In the genomic region with DNA sequence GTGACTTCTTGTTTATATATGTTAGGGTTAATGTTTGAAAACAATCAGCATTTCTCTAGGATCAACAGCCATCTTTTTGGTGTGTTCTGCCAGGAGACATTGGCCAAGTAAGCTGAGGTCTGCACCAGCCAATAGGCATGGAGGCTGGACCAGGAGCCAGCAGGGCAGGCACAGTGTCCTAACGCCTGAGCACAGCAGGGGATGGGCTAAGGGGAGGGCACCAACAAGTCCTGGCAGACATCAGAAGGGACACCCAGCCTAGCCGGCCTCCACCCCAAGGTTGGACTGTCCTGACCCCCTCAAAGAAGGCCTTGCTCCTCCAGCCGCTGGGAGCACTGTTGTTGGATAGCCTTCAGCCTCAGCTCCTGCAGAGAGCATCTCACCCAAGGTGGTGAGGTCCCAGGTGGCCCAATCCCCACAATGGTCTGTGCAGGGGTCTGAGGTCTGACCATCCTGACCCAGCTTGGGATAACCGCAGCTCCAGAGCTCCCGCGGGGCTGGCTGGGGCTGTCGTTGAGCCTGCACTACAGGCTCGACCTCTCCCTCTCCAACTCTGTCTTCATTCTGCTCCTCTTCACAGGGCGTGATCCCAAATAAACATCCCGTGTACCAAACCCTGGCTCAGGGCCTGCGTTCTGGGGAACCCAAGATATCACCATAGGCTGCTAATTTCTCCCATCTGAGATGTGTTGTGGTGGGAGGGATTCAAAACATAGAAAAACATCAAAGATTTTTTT, we compare ENCODE assay signal across 14 cellular contexts. TPM values are rescaled to one million over a fixed set of nuclear protein-coding genes. Genes with fewer than 3 reads are reported as not detected.
DNase-seq lines count a peak whose midpoint lies in the region; TF ChIP-seq lines count a peak whose summit lies in the region.
"Had no signal": no experiment of that assay in that cellular context is flagged by ENCODE, and none has a peak within 500 bp of the region (broad histone marks: within the 10 kb centered on the region; RNA-seq: fewer than 3 reads in every experiment).

No MANE protein-coding gene starts in this region.

- H4K5ac ChIP-seq in H9 (ENCODE audit: insufficient read length, low read depth, low read length) = peak overlapping the region; percentile 48

- H3K79me2 ChIP-seq in H9 (ENCODE audit: insufficient read depth, low read length) = no peaks in the 10 kb centered on the region

- no peak overlapping the region for H4K8ac ChIP-seq in H9 (replicated peaks; ENCODE audit: insufficient read length, low read depth, low read length)

- no peak overlapping the region for H3T11ph ChIP-seq in H9 (ENCODE audit: low read length)

- H3K18ac ChIP-seq in H9 (ENCODE audit: insufficient read length, low read depth, low read length) = peak overlapping the region; percentile 78

- no peak overlapping the region for H2AFZ ChIP-seq in H9 (ENCODE audit: low read length)

- H4K91ac ChIP-seq in H9 (ENCODE audit: insufficient read length, low read depth, low read length) = peak overlapping the region; percentile 31

- WGBS in H9 (ENCODE audit: extremely low coverage, insufficient read length, low lambda C conversion rate) = no CpG with 5 or more reads among the region's 11 CpGs

- peaks cover 0 to 1% (median 0%) of the 10 kb centered on the region in 3 experiments; a peak in 1 of 7 replicates for H3K36me3 Mint-ChIP-seq in H9 (ENCODE audit: insufficient read depth in 1 of 3, low read depth in 3 of 3)
- H3K36me3 Mint-ChIP-seq: activated naive CD8-positive, alpha-beta T cell treated with anti-CD3 and anti-CD28 coated beads for 36 hours had no signal

- no peak overlapping the region for H2BK12ac ChIP-seq in H9 (ENCODE audit: insufficient read length, low read depth, low read length)

- peak overlapping the region in 1 of 2 experiments; percentile 62; a peak in 1 of 5 replicates for H3K4me3 Mint-ChIP-seq in H9
- H3K4me3 Mint-ChIP-seq: activated naive CD8-positive, alpha-beta T cell treated with anti-CD3 and anti-CD28 coated beads for 36 hours; central memory CD8-positive, alpha-beta T cell had no signal

- no peaks in the 10 kb centered on the region for H3K9me3 Mint-ChIP-seq in H9
- H3K9me3 Mint-ChIP-seq: activated naive CD8-positive, alpha-beta T cell treated with anti-CD3 and anti-CD28 coated beads for 36 hours; central memory CD8-positive, alpha-beta T cell had no signal

- no peak overlapping the region for H2AK5ac ChIP-seq in H9 (ENCODE audit: insufficient read length, low read length)

- peaks cover 4% of the 10 kb centered on the region for H4K20me1 ChIP-seq in H9 (ENCODE audit: control insufficient read depth, insufficient read depth, insufficient read length)

- H3K9ac ChIP-seq in H9 (ENCODE audit: extremely low read depth, insufficient read length, low read length) = no peak overlapping the region
- H3K9ac ChIP-seq in stomach smooth muscle (ENCODE audit: low read length in 2 of 2) = peak overlapping the region in 1 of 2 donors; percentile 13

- H3K4me2 ChIP-seq in H9 (ENCODE audit: insufficient read depth, insufficient read length, low read length) = no peak overlapping the region

- no peaks in the 10 kb centered on the region for H3K79me1 ChIP-seq in H9 (ENCODE audit: insufficient read depth, low read depth, low read length, poor library complexity, severe bottlenecking)

- no peak overlapping the region for H3K27ac ChIP-seq in H9 (ENCODE audit: insufficient read length, low read depth, low read length)
- peak overlapping the region; percentile 20 to 51 for H3K27ac ChIP-seq in ascending aorta
- H3K27ac ChIP-seq in layer of hippocampus (ENCODE audit: low read depth, low read length) = peak overlapping the region; percentile 64
- peak overlapping the region; percentile 55 for H3K27ac ChIP-seq in stomach smooth muscle (ENCODE audit: low read length)
- H3K27ac ChIP-seq: upper lobe of right lung had no signal

- no peak overlapping the region for H2BK120ac ChIP-seq in H9 (ENCODE audit: low read depth, low read length, poor library complexity, severe bottlenecking)

- H3K56ac ChIP-seq in H9 (ENCODE audit: insufficient read length, low read depth, low read length) = no peak overlapping the region

- H3K27me3 ChIP-seq in H9 (ENCODE audit: insufficient read depth, low read length) (no peaks in the 10 kb centered on the region), ascending aorta (no peaks in the 10 kb centered on the region), layer of hippocampus (ENCODE audit: control insufficient read depth, insufficient read depth, low read length) (no peaks in the 10 kb centered on the region), stomach smooth muscle (ENCODE audit: control insufficient read depth in 1 of 2, insufficient read depth in 2 of 2, low read length in 2 of 2) (no peaks in the 10 kb centered on the region)
- H3K27me3 ChIP-seq: upper lobe of right lung had no signal

- no peak overlapping the region for H2BK5ac ChIP-seq in H9 (ENCODE audit: insufficient read length, low read length)

- no peak for DNase-seq in H9
- no peak for DNase-seq in ascending aorta (ENCODE audit: low spot score in 2 of 2)
- no peak for DNase-seq in NK-92 (lab: John Stamatoyannopoulos, UW; ENCODE audit: unreplicated experiment)
- DNase-seq in dermis blood vessel endothelial cell = no peak
- no peak for DNase-seq in amniotic stem cell (lab: John Stamatoyannopoulos, UW)
- DNase-seq in EL = no peak

- H3K9me3 ChIP-seq in H9 (ENCODE audit: control insufficient read depth, low read depth, low read length) (no peaks in the 10 kb centered on the region), ascending aorta (no peaks in the 10 kb centered on the region), stomach smooth muscle (ENCODE audit: control insufficient read depth in 2 of 2, low read length in 2 of 2) (no peaks in the 10 kb centered on the region)
- H3K9me3 ChIP-seq: upper lobe of right lung had no signal

- no peak overlapping the region for H3K4me3 ChIP-seq in ascending aorta
- H3K4me3 ChIP-seq in stomach smooth muscle (ENCODE audit: low read length in 2 of 2) = no peak overlapping the region
- H3K4me3 ChIP-seq: upper lobe of right lung had no signal

- no peaks in the 10 kb centered on the region for H3K23me2 ChIP-seq in H9 (ENCODE audit: insufficient read length, low read depth, low read length, poor library complexity, severe bottlenecking)

- no peak for TF ChIP-seq CTCF in H9 (conservative IDR thresholded peaks at IDR 0.05)
- no peak for TF ChIP-seq CTCF in ascending aorta (IDR thresholded peaks at IDR 0.05)

- H3K27me3 Mint-ChIP-seq in H9 (ENCODE audit: low read depth) = no peaks in the 10 kb centered on the region; the same call in 1 of the 2 replicates
- H3K27me3 Mint-ChIP-seq: central memory CD8-positive, alpha-beta T cell had no signal

- peak overlapping the region; percentile 9 to 91 (median 90); a peak in 5 of 7 replicates for H3K27ac Mint-ChIP-seq in H9
- H3K27ac Mint-ChIP-seq: activated naive CD8-positive, alpha-beta T cell treated with anti-CD3 and anti-CD28 coated beads for 36 hours had no signal

- H3K4me1 ChIP-seq in H9 (ENCODE audit: insufficient read depth, low read length) (no peaks in the 10 kb centered on the region; the same call in 1 of the 2 replicates), ascending aorta (peaks cover 7 to 34% of the 10 kb centered on the region in 2 donors), stomach smooth muscle (ENCODE audit: control insufficient read depth, insufficient read depth, low read length) (peaks cover 50% of the 10 kb centered on the region)

- peaks cover 30 to 46% of the 10 kb centered on the region in 2 experiments for H3K4me1 Mint-ChIP-seq in H9

- H3K4ac ChIP-seq in H9 (ENCODE audit: low read depth, low read length) = no peak overlapping the region; the same call in 1 of the 2 replicates

- no peak overlapping the region for H3K23ac ChIP-seq in H9 (ENCODE audit: insufficient read length, low read depth, low read length)

- peak overlapping the region; percentile 54; the same call in 1 of the 2 replicates for H2BK15ac ChIP-seq in H9 (ENCODE audit: low read depth, low read length)

- H3K36me3 ChIP-seq in ascending aorta = no peaks in the 10 kb centered on the region
- no peaks in the 10 kb centered on the region for H3K36me3 ChIP-seq in stomach smooth muscle (ENCODE audit: control insufficient read depth in 2 of 2, insufficient read depth in 2 of 2, low read length in 2 of 2)
- H3K36me3 ChIP-seq: upper lobe of right lung had no signal

- H2BK20ac ChIP-seq in H9 (ENCODE audit: low read depth, low read length, poor library complexity, severe bottlenecking) = no peak overlapping the region

- intact Hi-C loops in ascending aorta (cut with DNase I) = loop anchor here (1.0 to 10.0 kb wide), 4 partner anchors 37 to 1814 kb away; partner anchors contain the start of gene PSMD1

- H3K14ac ChIP-seq in H9 (ENCODE audit: insufficient read depth, low read length) = peak overlapping the region; percentile 49; the same call in 1 of the 2 replicates

RNA-seq across cellular contexts. Expression of gene TEX44, which starts 8.1 kb away (rescaled TPM):
- total RNA-seq in H9 (2021) = not detected in 2 replicates
- not detected for total RNA-seq in ascending aorta
- not detected in 2 replicates for total RNA-seq in dermis blood vessel endothelial cell
- total RNA-seq: activated naive CD8-positive, alpha-beta T cell treated with anti-CD3 and anti-CD28 coated beads for 36 hours; frontal cortex; mucosa of gallbladder; pulmonary artery endothelial cell; upper lobe of right lung had no signal
